In genomic region chr12:6867407-6868210, GRCh38 we compare ENCODE assay signal across 8 cellular contexts. TPM values are rescaled to one million over a fixed set of nuclear protein-coding genes. Genes with fewer than 3 reads are reported as not detected.
DNase-seq lines count a peak whose midpoint lies in the region; ATAC-seq, FAIRE-seq and TF ChIP-seq lines count a peak whose summit lies in the region.

TPI1 (plus strand) TSS chr12:6867531; CDS start chr12:6867567, 36 bp downstream.

- peak within 1 kb of the TSS; percentile 93 for H3K27ac ChIP-seq in HUES64 (ENCODE audit: low read depth, low read length)

- no TSS peak for BruUV-seq in Caco-2 (replicated peaks; lab: Mats Ljungman, UMichigan)

- ATAC-seq in GM21360 (IDR thresholded peaks at IDR 0.05; ENCODE audit: unreplicated experiment), result peak; percentile 39
- ATAC-seq in natural killer cell treated with Interleukin-12 subunit alpha and Interleukin-12 subunit beta and Interleukin-15 and Interleukin-18, amount 100 ng/mL, for 72 hours, result peak; percentile 88 to 92

- peak within 1 kb of the TSS; percentile 98 for H3K9ac ChIP-seq in HUES64 (ENCODE audit: low read depth, low read length)

- POLR2A ChIA-PET in Caco-2 (lab: Charles Lee), result interaction anchor here (0.7 to 5.4 kb wide), 9 partner anchors 15 to 178 kb away, joined by 3 to 102 read pairs (median 5); partner anchors contain the start of genes CDCA3, COPS7A, RNU7-1 and USP5

- WGBS in HUES64, result under 1% methylated on average over 87 of the region's 87 CpGs

- CTCF ChIA-PET in Caco-2 (lab: Charles Lee), result interaction anchor here (0.5 to 4.2 kb wide), 9 partner anchors 15 to 525 kb away, joined by 3 to 68 read pairs (median 5); partner anchors contain the start of genes ATN1, CDCA3, TNFRSF1A and USP5

- H3K9me3 ChIP-seq in Caco-2 (no peaks in the 10 kb centered on the region), HUES64 (ENCODE audit: insufficient read depth, low read depth, low read length) (no peaks in the 10 kb centered on the region)

- H3K4me1 ChIP-seq in Caco-2 (peaks cover 31% of the 10 kb centered on the region), HUES64 (ENCODE audit: insufficient read depth, low read length) (peaks cover 28% of the 10 kb centered on the region; the same call in 1 of the 2 replicates)

- no peaks in the 10 kb centered on the region for H3K9me3 Mint-ChIP-seq in Caco-2 (ENCODE audit: unreplicated experiment)
- H3K9me3 Mint-ChIP-seq in natural killer cell treated with Interleukin-12 subunit alpha and Interleukin-12 subunit beta and Interleukin-15 and Interleukin-18, amount 100 ng/mL, for 72 hours, result no peaks in the 10 kb centered on the region
- no peaks in the 10 kb centered on the region for H3K9me3 Mint-ChIP-seq in stimulated activated naive CD8-positive, alpha-beta T cell treated with anti-CD3 and anti-CD28 coated beads, Interleukin-15, Interleukin-2, amounts not matched to agents 100 ng/mL and 50 ng/mL, for 24 hours

- peaks cover 18% of the 10 kb centered on the region for H3K36me3 ChIP-seq in Caco-2 (ENCODE audit: control insufficient read depth, insufficient read depth, low read length)
- peaks cover 61% of the 10 kb centered on the region for H3K36me3 ChIP-seq in HUES64 (ENCODE audit: insufficient read depth, low read length)

- no peak for FAIRE-seq in RCC 7860 (lab: Jason Lieb, UNC)

- H3K4me3 Mint-ChIP-seq in Caco-2 (ENCODE audit: unreplicated experiment), result peak within 1 kb of the TSS; percentile 95
- H3K4me3 Mint-ChIP-seq in natural killer cell treated with Interleukin-12 subunit alpha and Interleukin-12 subunit beta and Interleukin-15 and Interleukin-18, amount 100 ng/mL, for 72 hours, result peak within 1 kb of the TSS; percentile 94
- peak within 1 kb of the TSS; percentile 94 for H3K4me3 Mint-ChIP-seq in stimulated activated naive CD8-positive, alpha-beta T cell treated with anti-CD3 and anti-CD28 coated beads, Interleukin-15, Interleukin-2, amounts not matched to agents 100 ng/mL and 50 ng/mL, for 24 hours

- peaks cover 99% of the 10 kb centered on the region for H3K36me3 Mint-ChIP-seq in Caco-2 (ENCODE audit: insufficient read depth, unreplicated experiment)
- peaks cover 15% of the 10 kb centered on the region for H3K36me3 Mint-ChIP-seq in natural killer cell treated with Interleukin-12 subunit alpha and Interleukin-12 subunit beta and Interleukin-15 and Interleukin-18, amount 100 ng/mL, for 72 hours
- H3K36me3 Mint-ChIP-seq in stimulated activated naive CD8-positive, alpha-beta T cell treated with anti-CD3 and anti-CD28 coated beads, Interleukin-15, Interleukin-2, amounts not matched to agents 100 ng/mL and 50 ng/mL, for 24 hours (ENCODE audit: low read depth), result peaks cover 75% of the 10 kb centered on the region

- peak; percentile 88 to 92 for DNase-seq in Caco-2
- DNase-seq in RCC 7860 (ENCODE audit: low spot score), result peak; percentile 73
- DNase-seq in activated effector memory CD4-positive, alpha-beta T cell treated with Interleukin-2 at 50 U/mL for 16 hours, result peak; percentile 66
- DNase-seq in fibroblast of pulmonary artery (ENCODE audit: low read depth), result peak; percentile 83
- DNase-seq in natural killer cell treated with Interleukin-12 subunit alpha and Interleukin-12 subunit beta and Interleukin-15 and Interleukin-18, amount 100 ng/mL, for 72 hours (ENCODE audit: low spot score), result peak; percentile 89

- H3K27me3 Mint-ChIP-seq in Caco-2 (ENCODE audit: insufficient read depth, unreplicated experiment), result no peaks in the 10 kb centered on the region
- H3K27me3 Mint-ChIP-seq in natural killer cell treated with Interleukin-12 subunit alpha and Interleukin-12 subunit beta and Interleukin-15 and Interleukin-18, amount 100 ng/mL, for 72 hours, result no peaks in the 10 kb centered on the region
- H3K27me3 Mint-ChIP-seq in stimulated activated naive CD8-positive, alpha-beta T cell treated with anti-CD3 and anti-CD28 coated beads, Interleukin-15, Interleukin-2, amounts not matched to agents 100 ng/mL and 50 ng/mL, for 24 hours, result no peaks in the 10 kb centered on the region

- H3K27me3 ChIP-seq in Caco-2 (replicated peaks; ENCODE audit: control insufficient read depth, insufficient read depth, low read length) (no peaks in the 10 kb centered on the region), HUES64 (ENCODE audit: insufficient read depth, low read length) (no peaks in the 10 kb centered on the region)

- peaks cover 47% of the 10 kb centered on the region for H3K4me1 Mint-ChIP-seq in Caco-2 (ENCODE audit: low read depth, unreplicated experiment)
- peaks cover 44 to 45% of the 10 kb centered on the region in 2 donors for H3K4me1 Mint-ChIP-seq in natural killer cell treated with Interleukin-12 subunit alpha and Interleukin-12 subunit beta and Interleukin-15 and Interleukin-18, amount 100 ng/mL, for 72 hours (ENCODE audit: low read depth in 2 of 2)
- peaks cover 60% of the 10 kb centered on the region for H3K4me1 Mint-ChIP-seq in stimulated activated naive CD8-positive, alpha-beta T cell treated with anti-CD3 and anti-CD28 coated beads, Interleukin-15, Interleukin-2, amounts not matched to agents 100 ng/mL and 50 ng/mL, for 24 hours (ENCODE audit: low read depth)

- intact Hi-C loops in Caco-2 (cut with micrococcal nuclease; ENCODE audit: unreplicated experiment), result loop anchor here (2.0 kb wide), 2 partner anchors 57 to 75 kb away; partner anchors contain the start of gene RNU7-1

- H3K4me3 ChIP-seq in Caco-2 (ENCODE audit: low read depth, low read length) (peak within 1 kb of the TSS; percentile 97), HUES64 (ENCODE audit: low read length) (peak within 1 kb of the TSS; percentile 96), fibroblast of pulmonary artery (replicated peaks; ENCODE audit: low read depth, low read length) (peak within 1 kb of the TSS; percentile 85)

- peak within 1 kb of the TSS; percentile 94 for H3K27ac Mint-ChIP-seq in Caco-2 (ENCODE audit: unreplicated experiment)
- H3K27ac Mint-ChIP-seq in natural killer cell treated with Interleukin-12 subunit alpha and Interleukin-12 subunit beta and Interleukin-15 and Interleukin-18, amount 100 ng/mL, for 72 hours, result peak within 1 kb of the TSS; percentile 84 to 95
- peak within 1 kb of the TSS; percentile 99 for H3K27ac Mint-ChIP-seq in stimulated activated naive CD8-positive, alpha-beta T cell treated with anti-CD3 and anti-CD28 coated beads, Interleukin-15, Interleukin-2, amounts not matched to agents 100 ng/mL and 50 ng/mL, for 24 hours

- no peak for TF ChIP-seq CTCF in Caco-2 (IDR thresholded peaks at IDR 0.05; ENCODE audit: insufficient read depth in 1 of 2, low read depth in 1 of 2, low read length in 1 of 2, severe bottlenecking in 1 of 2, unreplicated experiment in 1 of 2)
- no peak for TF ChIP-seq CTCF in fibroblast of pulmonary artery (IDR thresholded peaks at IDR 0.05; ENCODE audit: low read length, missing control alignments)

RNA-seq across cellular contexts. Expression of gene TPI1, which starts in this region (rescaled TPM):
- 1,141 and 1,254 TPM in 2 replicates for total RNA-seq in Caco-2 (2022)
- 868 TPM for polyA plus RNA-seq in HUES64 (2013, experiment 1 of 2)
- polyA plus RNA-seq in HUES64 (2013, experiment 2 of 2), result 943 TPM
- 1,000 to 10,000 TPM; 1,157 to 1,903 TPM for total RNA-seq in natural killer cell treated with Interleukin-12 subunit alpha and Interleukin-12 subunit beta and Interleukin-15 and Interleukin-18, amount 100 ng/mL, for 72 hours

Comparison
In these comparisons a context has a peak if more than half of its experiments do, and no peak if none do; other contexts are left out.
1. Peak in every context shown above with its lines: DNase-seq, ATAC-seq, H3K4me3 ChIP-seq and H3K27ac ChIP-seq.